Comparison of ENCODE assay signal across 1 cellular context in the genomic region with DNA sequence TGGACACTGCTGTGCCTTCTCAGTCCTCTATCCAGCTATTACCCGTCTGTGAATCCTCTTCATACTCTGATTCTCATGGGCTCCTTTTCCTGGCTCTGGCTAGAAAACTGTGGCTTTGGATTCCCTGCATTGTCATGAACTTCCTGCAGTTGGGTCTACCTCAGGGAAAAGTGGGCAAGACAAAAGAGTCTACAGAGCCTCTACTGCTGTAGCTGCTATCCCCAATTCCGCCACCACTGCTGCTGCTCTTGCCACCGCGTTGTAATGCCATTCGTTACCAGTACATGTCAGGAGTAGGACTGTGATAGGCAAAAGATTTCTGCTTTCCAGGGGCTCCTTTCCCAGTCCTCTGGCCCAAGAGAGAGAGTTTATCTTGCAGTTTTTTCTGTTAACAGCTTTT.
TF ChIP-seq lines count a peak whose summit lies in the region.

No MANE protein-coding gene starts in this region.

TF ChIP-seq in WTC11, 78 proteins besides CTCF, POLR2A, EP300 and RAD21:
- TF ChIP-seq ZNF532 (CRISPR knock-in tag; IDR thresholded peaks at IDR 0.05; ENCODE audit: borderline replicate concordance), result 0 out of 2 replicates have a peak, but pooled peaks have one; percentile 20
- no peak for TF ChIP-seq FOXJ3 (CRISPR knock-in tag; IDR thresholded peaks at IDR 0.05; ENCODE audit: borderline replicate concordance)
- TF ChIP-seq ZSCAN18 (CRISPR knock-in tag; IDR thresholded peaks at IDR 0.05), result 0 out of 2 replicates have a peak, but pooled peaks have one; percentile 7
TF ChIP-seq in WTC11: peak in this region for 2.
